Comparison of ENCODE assay signal across 20 cellular contexts in the genomic region with DNA sequence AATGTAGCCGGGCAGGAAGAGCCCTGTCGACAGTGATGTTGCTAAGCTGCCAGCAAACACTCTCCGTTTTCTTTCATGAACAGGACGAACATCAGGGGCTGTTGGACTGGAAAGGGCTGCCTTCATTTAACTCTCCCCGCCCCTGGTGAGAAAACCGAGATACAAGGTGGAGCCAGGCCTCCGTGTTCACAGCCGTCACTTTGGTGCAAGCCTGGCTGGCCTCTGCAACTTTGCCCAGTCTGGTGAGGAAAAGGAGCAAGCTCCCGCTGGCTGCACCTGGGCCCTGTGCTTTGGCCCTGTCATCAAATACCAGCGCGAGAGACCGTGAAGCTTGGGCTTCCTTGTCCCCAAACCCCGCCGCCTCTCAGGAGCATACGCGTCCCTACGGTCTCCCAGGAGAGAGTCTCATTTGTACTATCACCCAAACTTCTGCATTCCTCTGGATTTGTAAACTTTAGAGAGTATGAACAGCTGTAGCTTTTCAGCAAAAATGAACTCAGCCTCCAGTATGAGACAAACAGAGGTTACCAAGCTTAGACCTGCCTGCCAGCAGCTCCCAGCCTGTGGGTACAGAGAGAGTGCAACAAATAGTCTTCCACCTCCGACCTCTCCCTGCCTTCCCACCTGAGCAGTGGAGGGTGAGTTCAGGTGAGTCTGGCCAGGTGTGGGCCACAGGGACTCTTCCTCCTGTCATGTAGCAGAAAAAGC.
A peak's percentile ranks its signal among the peaks of the same experiment; 100 is the strongest.
DNase-seq lines count a peak whose midpoint lies in the region; ATAC-seq and TF ChIP-seq lines count a peak whose summit lies in the region.
"Had no signal": no experiment of that assay in that cellular context is flagged by ENCODE, and none has a peak within 500 bp of the region (broad histone marks: within the 10 kb centered on the region; RNA-seq: fewer than 3 reads in every experiment).

No MANE protein-coding gene starts in this region.

- H3K9me3 Mint-ChIP-seq in GM23338 (no peaks in the 10 kb centered on the region), endothelial cell (ENCODE audit: unreplicated experiment) (no peaks in the 10 kb centered on the region)
- H3K9me3 Mint-ChIP-seq in stimulated activated naive B cell treated with anti-CD40 and anti-IgM and Interleukin-4, amounts not matched to agents 10 μg/mL and 1 μg/mL and 100 μg/mL, for 72 hours: no peaks in the 10 kb centered on the region
- H3K9me3 Mint-ChIP-seq: CD4-positive, CD25-positive, alpha-beta regulatory T cell; central memory CD8-positive, alpha-beta T cell; stimulated activated effector memory CD8-positive, alpha-beta T cell treated with anti-CD3 and anti-CD28 coated beads, Interleukin-12 subunit alpha, Interleukin-12 subunit beta, amount 100 ng/mL, for 72 hours; T-helper 2 cell treated with Interferon-gamma antibody and Interleukin-4, amounts not matched to agents 5 μg/mL and 100 μg/mL, for 36 hours had no signal

- peak overlapping the region; percentile 85; the same call in 1 of the 2 replicates for H2AFZ ChIP-seq in GM23338

- H3K36me3 Mint-ChIP-seq in GM23338 (ENCODE audit: low read depth) (no peaks in the 10 kb centered on the region), endothelial cell (ENCODE audit: low read depth, unreplicated experiment) (no peaks in the 10 kb centered on the region)
- no peaks in the 10 kb centered on the region for H3K36me3 Mint-ChIP-seq in stimulated activated naive B cell treated with anti-CD40 and anti-IgM and Interleukin-4, amounts not matched to agents 10 μg/mL and 1 μg/mL and 100 μg/mL, for 72 hours
- H3K36me3 Mint-ChIP-seq: CD4-positive, CD25-positive, alpha-beta regulatory T cell; stimulated activated effector memory CD8-positive, alpha-beta T cell treated with anti-CD3 and anti-CD28 coated beads, Interleukin-12 subunit alpha, Interleukin-12 subunit beta, amount 100 ng/mL, for 72 hours had no signal

- no peaks in the 10 kb centered on the region for H3F3A ChIP-seq in GM23338 (replicated peaks; ENCODE audit: low read depth)

- H3K36me3 ChIP-seq in GM23338 (ENCODE audit: insufficient read depth): no peaks in the 10 kb centered on the region

- H3K9me2 ChIP-seq in GM23338 (ENCODE audit: insufficient read depth): no peaks in the 10 kb centered on the region

- peak overlapping the region; percentile 16; the same call in 1 of the 2 replicates for H3K4me3 ChIP-seq in GM23338
- H3K4me3 ChIP-seq in lower leg skin (ENCODE audit: low read depth, poor library complexity, severe bottlenecking): no peak overlapping the region

- H3K27me3 Mint-ChIP-seq in GM23338 (ENCODE audit: insufficient read depth, low read depth, poor library complexity) (no peaks in the 10 kb centered on the region), endothelial cell (ENCODE audit: unreplicated experiment) (peaks cover 2% of the 10 kb centered on the region)
- H3K27me3 Mint-ChIP-seq in stimulated activated naive B cell treated with anti-CD40 and anti-IgM and Interleukin-4, amounts not matched to agents 10 μg/mL and 1 μg/mL and 100 μg/mL, for 72 hours: no peaks in the 10 kb centered on the region
- H3K27me3 Mint-ChIP-seq: central memory CD8-positive, alpha-beta T cell had no signal

- no peaks in the 10 kb centered on the region for H3K79me2 ChIP-seq in GM23338 (replicated peaks; ENCODE audit: insufficient read depth)

- peak overlapping the region; percentile 76; the same call in 1 of the 2 replicates for H3K27ac ChIP-seq in GM23338 (ENCODE audit: low read depth)

- H3K4me1 Mint-ChIP-seq in GM23338 (peaks cover 54% of the 10 kb centered on the region), endothelial cell (ENCODE audit: unreplicated experiment) (peaks cover 12% of the 10 kb centered on the region)
- no peaks in the 10 kb centered on the region for H3K4me1 Mint-ChIP-seq in stimulated activated naive B cell treated with anti-CD40 and anti-IgM and Interleukin-4, amounts not matched to agents 10 μg/mL and 1 μg/mL and 100 μg/mL, for 72 hours
- H3K4me1 Mint-ChIP-seq: central memory CD8-positive, alpha-beta T cell; stimulated activated effector memory CD8-positive, alpha-beta T cell treated with anti-CD3 and anti-CD28 coated beads, Interleukin-12 subunit alpha, Interleukin-12 subunit beta, amount 100 ng/mL, for 72 hours had no signal

- ATAC-seq in GM23338 (peak; percentile 81), sciatic nerve (peak; percentile 13), GM21360 (IDR thresholded peaks at IDR 0.05; ENCODE audit: unreplicated experiment) (no peak)
- ATAC-seq in stimulated activated naive B cell treated with anti-CD40 and anti-IgM and Interleukin-4, amounts not matched to agents 10 μg/mL and 1 μg/mL and 100 μg/mL, for 72 hours (replicated peaks): no peak
- ATAC-seq: stimulated activated effector memory CD8-positive, alpha-beta T cell treated with anti-CD3 and anti-CD28 coated beads, Interleukin-12 subunit alpha, Interleukin-12 subunit beta, amount 100 ng/mL, for 72 hours had no signal

- TF ChIP-seq POLR2A in lower leg skin (IDR thresholded peaks at IDR 0.05): no peak

- peak; percentile 69 for DNase-seq in GM23338 (ENCODE audit: low spot score)
- peak; percentile 15 for DNase-seq in endothelial cell (ENCODE audit: low spot score)
- DNase-seq in iPS-NIHi7 (ENCODE audit: extremely low spot score): peak; percentile 34
- no peak for DNase-seq in sciatic nerve (ENCODE audit: low spot score)
- DNase-seq in lower leg skin (ENCODE audit: low spot score in 2 of 2): no peak
- no peak for DNase-seq in mucosa of gallbladder (ENCODE audit: low spot score)
- no peak for DNase-seq in stimulated activated naive B cell treated with anti-CD40 and anti-IgM and Interleukin-4, amounts not matched to agents 10 μg/mL and 1 μg/mL and 100 μg/mL, for 72 hours
- DNase-seq: ACHN; CD4-positive, CD25-positive, alpha-beta regulatory T cell; DMS79; foreskin fibroblast; GOT3; KBM-7; MV-4-11; NCI-H2029 treated with DMSO at 0.1 percent for 48 hours; NCI-H510A treated with DMSO at 0.1 percent for 48 hours had no signal

- H4K20me1 ChIP-seq in GM23338 (replicated peaks; ENCODE audit: insufficient read depth): no peaks in the 10 kb centered on the region

- peak overlapping the region; percentile 23 for H3K4me2 ChIP-seq in GM23338

- H3K27me3 ChIP-seq in GM23338 (ENCODE audit: insufficient read depth): no peaks in the 10 kb centered on the region

- H3K27ac Mint-ChIP-seq in GM23338: peak overlapping the region; percentile 80; the same call in 1 of the 2 replicates
- H3K27ac Mint-ChIP-seq in endothelial cell (ENCODE audit: unreplicated experiment): no peak overlapping the region
- H3K27ac Mint-ChIP-seq in stimulated activated naive B cell treated with anti-CD40 and anti-IgM and Interleukin-4, amounts not matched to agents 10 μg/mL and 1 μg/mL and 100 μg/mL, for 72 hours: no peak overlapping the region
- H3K27ac Mint-ChIP-seq: CD4-positive, CD25-positive, alpha-beta regulatory T cell; stimulated activated effector memory CD8-positive, alpha-beta T cell treated with anti-CD3 and anti-CD28 coated beads, Interleukin-12 subunit alpha, Interleukin-12 subunit beta, amount 100 ng/mL, for 72 hours; T-helper 2 cell treated with Interferon-gamma antibody and Interleukin-4, amounts not matched to agents 5 μg/mL and 100 μg/mL, for 36 hours had no signal

- TF ChIP-seq CTCF in GM23338 (conservative IDR thresholded peaks at IDR 0.05; ENCODE audit: low read depth in 2 of 2): no peak
- no peak for TF ChIP-seq CTCF in endothelial cell (IDR thresholded peaks at IDR 0.05; ENCODE audit: unreplicated experiment)
- TF ChIP-seq CTCF in lower leg skin (IDR thresholded peaks at IDR 0.05): no peak

- H3K4me3 Mint-ChIP-seq in GM23338 (no peak overlapping the region; the same call in 2 of the 3 replicates), endothelial cell (ENCODE audit: unreplicated experiment) (no peak overlapping the region)
- H3K4me3 Mint-ChIP-seq in stimulated activated naive B cell treated with anti-CD40 and anti-IgM and Interleukin-4, amounts not matched to agents 10 μg/mL and 1 μg/mL and 100 μg/mL, for 72 hours: no peak overlapping the region
- H3K4me3 Mint-ChIP-seq: CD4-positive, CD25-positive, alpha-beta regulatory T cell; central memory CD8-positive, alpha-beta T cell; stimulated activated effector memory CD8-positive, alpha-beta T cell treated with anti-CD3 and anti-CD28 coated beads, Interleukin-12 subunit alpha, Interleukin-12 subunit beta, amount 100 ng/mL, for 72 hours; T-helper 2 cell treated with Interferon-gamma antibody and Interleukin-4, amounts not matched to agents 5 μg/mL and 100 μg/mL, for 36 hours had no signal

- 64 to 67% methylated on average over 18 of the region's 18 CpGs for WGBS in lower leg skin, 2 donors

- intact Hi-C loops in sciatic nerve (cut with DNase I): no loop called here
- intact Hi-C loops in lower leg skin (cut with DNase I; ENCODE audit: low total_unique reads): no loop called here

- H3K4me1 ChIP-seq in GM23338 (ENCODE audit: insufficient read depth): peaks cover 36% of the 10 kb centered on the region

TF ChIP-seq in GM23338, 12 proteins besides CTCF, POLR2A, EP300 and RAD21 (continues in another document):
- TF ChIP-seq POLR2AphosphoS5 (IDR thresholded peaks at IDR 0.05; ENCODE audit: low read depth) (no peak), JUNB (IDR thresholded peaks at IDR 0.05; ENCODE audit: unreplicated experiment) (no peak), EZH2 (IDR thresholded peaks at IDR 0.05; ENCODE audit: low read depth, unreplicated experiment) (no peak)
- TF ChIP-seq, protein P1, sequence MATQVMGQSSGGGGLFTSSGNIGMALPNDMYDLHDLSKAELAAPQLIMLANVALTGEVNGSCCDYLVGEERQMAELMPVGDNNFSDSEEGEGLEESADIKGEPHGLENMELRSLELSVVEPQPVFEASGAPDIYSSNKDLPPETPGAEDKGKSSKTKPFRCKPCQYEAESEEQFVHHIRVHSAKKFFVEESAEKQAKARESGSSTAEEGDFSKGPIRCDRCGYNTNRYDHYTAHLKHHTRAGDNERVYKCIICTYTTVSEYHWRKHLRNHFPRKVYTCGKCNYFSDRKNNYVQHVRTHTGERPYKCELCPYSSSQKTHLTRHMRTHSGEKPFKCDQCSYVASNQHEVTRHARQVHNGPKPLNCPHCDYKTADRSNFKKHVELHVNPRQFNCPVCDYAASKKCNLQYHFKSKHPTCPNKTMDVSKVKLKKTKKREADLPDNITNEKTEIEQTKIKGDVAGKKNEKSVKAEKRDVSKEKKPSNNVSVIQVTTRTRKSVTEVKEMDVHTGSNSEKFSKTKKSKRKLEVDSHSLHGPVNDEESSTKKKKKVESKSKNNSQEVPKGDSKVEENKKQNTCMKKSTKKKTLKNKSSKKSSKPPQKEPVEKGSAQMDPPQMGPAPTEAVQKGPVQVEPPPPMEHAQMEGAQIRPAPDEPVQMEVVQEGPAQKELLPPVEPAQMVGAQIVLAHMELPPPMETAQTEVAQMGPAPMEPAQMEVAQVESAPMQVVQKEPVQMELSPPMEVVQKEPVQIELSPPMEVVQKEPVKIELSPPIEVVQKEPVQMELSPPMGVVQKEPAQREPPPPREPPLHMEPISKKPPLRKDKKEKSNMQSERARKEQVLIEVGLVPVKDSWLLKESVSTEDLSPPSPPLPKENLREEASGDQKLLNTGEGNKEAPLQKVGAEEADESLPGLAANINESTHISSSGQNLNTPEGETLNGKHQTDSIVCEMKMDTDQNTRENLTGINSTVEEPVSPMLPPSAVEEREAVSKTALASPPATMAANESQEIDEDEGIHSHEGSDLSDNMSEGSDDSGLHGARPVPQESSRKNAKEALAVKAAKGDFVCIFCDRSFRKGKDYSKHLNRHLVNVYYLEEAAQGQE (IDR thresholded peaks at IDR 0.05; ENCODE audit: unreplicated experiment): no peak

Comparison
In these comparisons a context has a peak if more than half of its experiments do, and no peak if none do; other contexts are left out.
1. ATAC-seq: peak in GM23338 (single experiment) and sciatic nerve (single experiment); none in GM21360 (single experiment) and stimulated activated naive B cell treated with anti-CD40 and anti-IgM and Interleukin-4, amounts not matched to agents 10 μg/mL and 1 μg/mL and 100 μg/mL, for 72 hours (0 of 2).
2. DNase-seq: peak in GM23338 (single experiment), endothelial cell (single experiment) and iPS-NIHi7 (single experiment); none in sciatic nerve (single experiment), lower leg skin (0 of 2), mucosa of gallbladder (single experiment) and stimulated activated naive B cell treated with anti-CD40 and anti-IgM and Interleukin-4, amounts not matched to agents 10 μg/mL and 1 μg/mL and 100 μg/mL, for 72 hours (single experiment).